22 cellular contexts compared by ENCODE assay signal in genomic region chr16:23876256-23876896, GRCh38. TPM values are rescaled to one million over a fixed set of nuclear protein-coding genes. Genes with fewer than 3 reads are reported as not detected.
DNase-seq lines count a peak whose midpoint lies in the region; ATAC-seq lines count a peak whose summit lies in the region.
"Had no signal": no experiment of that assay in that cellular context is flagged by ENCODE, and none has a peak within 500 bp of the region (broad histone marks: within the 10 kb centered on the region; RNA-seq: fewer than 3 reads in every experiment).

No MANE protein-coding gene starts in this region.

- H3K36me3 Mint-ChIP-seq in activated T-cell treated with anti-CD3 and anti-CD28 coated beads, Interleukin-2, amount 50 U/mL, for 72 hours (ENCODE audit: insufficient read depth in 2 of 2): peaks cover 0 to 10% of the 10 kb centered on the region in 2 donors
- peaks cover 10% of the 10 kb centered on the region for H3K36me3 Mint-ChIP-seq in IgD-negative memory B cell
- no peaks in the 10 kb centered on the region for H3K36me3 Mint-ChIP-seq in dendritic cell treated with granulocyte-macrophage colony-stimulating factor and Interleukin-4, amounts not matched to agents 40 ng/mL and 50 ng/mL, for 4 days (ENCODE audit: low read depth)

- no peak for ATAC-seq in activated T-cell treated with anti-CD3 and anti-CD28 coated beads, Interleukin-2, amount 50 U/mL, for 72 hours (replicated peaks in 1 of 2)
- ATAC-seq in GM21447 (IDR thresholded peaks at IDR 0.05; ENCODE audit: unreplicated experiment) (no peak), HG02588 (IDR thresholded peaks at IDR 0.05; ENCODE audit: unreplicated experiment) (no peak), GM18873 (IDR thresholded peaks at IDR 0.05; ENCODE audit: low FRiP score, unreplicated experiment) (no peak)

- no peaks in the 10 kb centered on the region for H3K27me3 ChIP-seq in stomach smooth muscle (ENCODE audit: control insufficient read depth in 1 of 2, insufficient read depth in 2 of 2, low read length in 2 of 2)
- H3K27me3 ChIP-seq: ascending aorta, BE2C, SJCRH30, tibial nerve had no signal

- no peak for DNase-seq in activated T-cell treated with anti-CD3 and anti-CD28 coated beads, Interleukin-2, amount 50 U/mL, for 72 hours
- DNase-seq in activated T-cell treated with anti-CD3 and anti-CD28 coated beads, Interleukin-2, amount 50 U/mL, for 1 hour: no peak
- DNase-seq: activated CD4-positive, alpha-beta T cell treated with anti-CD3 and anti-CD28 coated beads for 1 hour; BE2C; Caco-2; DMS79; mammary epithelial cell; NCI-H187; NCI-H526; SJCRH30; stimulated activated CD4-positive, alpha-beta T cell treated with anti-CD3 and anti-CD28 coated beads, Interleukin-4, amount 100 ng/mL, for 1 hour; stimulated activated naive CD4-positive, alpha-beta T cell treated with Interleukin-2 at 50 U/mL for 16 hours had no signal

- no peaks in the 10 kb centered on the region for H3K36me3 ChIP-seq in stomach smooth muscle (ENCODE audit: control insufficient read depth in 2 of 2, insufficient read depth in 2 of 2, low read length in 2 of 2)
- H3K36me3 ChIP-seq: ascending aorta, BE2C, SJCRH30, tibial nerve had no signal

- intact Hi-C loops in dendritic cell treated with granulocyte-macrophage colony-stimulating factor and Interleukin-4, amounts not matched to agents 40 ng/mL and 50 ng/mL, for 4 days (cut with micrococcal nuclease): no loop called here

- no peaks in the 10 kb centered on the region for H3K27me3 Mint-ChIP-seq in activated T-cell treated with anti-CD3 and anti-CD28 coated beads, Interleukin-2, amount 50 U/mL, for 72 hours (ENCODE audit: low read depth)
- H3K27me3 Mint-ChIP-seq in IgD-negative memory B cell: no peaks in the 10 kb centered on the region
- H3K27me3 Mint-ChIP-seq in dendritic cell treated with granulocyte-macrophage colony-stimulating factor and Interleukin-4, amounts not matched to agents 40 ng/mL and 50 ng/mL, for 4 days: no peaks in the 10 kb centered on the region

- H3K27ac ChIP-seq in stomach smooth muscle (ENCODE audit: low read length): peak overlapping the region; percentile 24
- H3K27ac ChIP-seq: ascending aorta, SJCRH30, tibial nerve had no signal

- H3K4me3 Mint-ChIP-seq in activated T-cell treated with anti-CD3 and anti-CD28 coated beads, Interleukin-2, amount 50 U/mL, for 72 hours: no peak overlapping the region
- H3K4me3 Mint-ChIP-seq in IgD-negative memory B cell: peak overlapping the region in 1 of 4 donors; percentile 63
- no peak overlapping the region for H3K4me3 Mint-ChIP-seq in dendritic cell treated with granulocyte-macrophage colony-stimulating factor and Interleukin-4, amounts not matched to agents 40 ng/mL and 50 ng/mL, for 4 days

- peaks cover 80% of the 10 kb centered on the region for H3K4me1 Mint-ChIP-seq in activated T-cell treated with anti-CD3 and anti-CD28 coated beads, Interleukin-2, amount 50 U/mL, for 72 hours (ENCODE audit: low read depth)
- peaks cover 67 to 74% (median 69%) of the 10 kb centered on the region in 3 donors for H3K4me1 Mint-ChIP-seq in IgD-negative memory B cell
- peaks cover 74% of the 10 kb centered on the region for H3K4me1 Mint-ChIP-seq in dendritic cell treated with granulocyte-macrophage colony-stimulating factor and Interleukin-4, amounts not matched to agents 40 ng/mL and 50 ng/mL, for 4 days (ENCODE audit: low read depth)

- H3K27ac Mint-ChIP-seq in activated T-cell treated with anti-CD3 and anti-CD28 coated beads, Interleukin-2, amount 50 U/mL, for 72 hours: peak overlapping the region; percentile 86
- H3K27ac Mint-ChIP-seq in IgD-negative memory B cell: peak overlapping the region in 2 of 3 donors; percentile 73
- peak overlapping the region; percentile 10 for H3K27ac Mint-ChIP-seq in dendritic cell treated with granulocyte-macrophage colony-stimulating factor and Interleukin-4, amounts not matched to agents 40 ng/mL and 50 ng/mL, for 4 days

- H3K9ac ChIP-seq in stomach smooth muscle (ENCODE audit: low read length in 2 of 2): no peak overlapping the region

- H3K9me3 ChIP-seq in stomach smooth muscle (ENCODE audit: control insufficient read depth in 2 of 2, low read length in 2 of 2): no peaks in the 10 kb centered on the region
- H3K9me3 ChIP-seq: ascending aorta, BE2C, Caco-2, SJCRH30, tibial nerve had no signal

- H3K4me3 ChIP-seq in stomach smooth muscle (ENCODE audit: low read length in 2 of 2): no peak overlapping the region
- H3K4me3 ChIP-seq: ascending aorta, SJCRH30, tibial nerve had no signal

- peaks cover 15% of the 10 kb centered on the region for H3K4me1 ChIP-seq in stomach smooth muscle (ENCODE audit: control insufficient read depth, insufficient read depth, low read length)
- H3K4me1 ChIP-seq: ascending aorta, BE2C, Caco-2, SJCRH30, tibial nerve had no signal

- no peaks in the 10 kb centered on the region for H3K9me3 Mint-ChIP-seq in activated T-cell treated with anti-CD3 and anti-CD28 coated beads, Interleukin-2, amount 50 U/mL, for 72 hours
- no peaks in the 10 kb centered on the region for H3K9me3 Mint-ChIP-seq in IgD-negative memory B cell
- no peaks in the 10 kb centered on the region for H3K9me3 Mint-ChIP-seq in dendritic cell treated with granulocyte-macrophage colony-stimulating factor and Interleukin-4, amounts not matched to agents 40 ng/mL and 50 ng/mL, for 4 days

RNA-seq across cellular contexts. Expression of gene PRKCB, which starts 40.6 kb away (rescaled TPM):
- 10 to 100 TPM; 72.1 to 77.0 TPM for total RNA-seq in activated T-cell treated with anti-CD3 and anti-CD28 coated beads, Interleukin-2, amount 50 U/mL, for 72 hours
- 181 TPM for polyA plus RNA-seq in IgD-negative memory B cell
- total RNA-seq: A172, Caco-2, LHCN-M2, mammary epithelial cell, SJCRH30 had no signal
- polyA plus RNA-seq: mammary epithelial cell had no signal

Comparison
In these comparisons a context has a peak if more than half of its experiments do, and no peak if none do; other contexts are left out.
1. H3K27ac Mint-ChIP-seq: peak in every context shown above with its lines; median percentile 86 in activated T-cell treated with anti-CD3 and anti-CD28 coated beads, Interleukin-2, amount 50 U/mL, for 72 hours; 73 in IgD-negative memory B cell; 10 in dendritic cell treated with granulocyte-macrophage colony-stimulating factor and Interleukin-4, amounts not matched to agents 40 ng/mL and 50 ng/mL, for 4 days.